1 cellular context compared by ENCODE assay signal in genomic region chr6:30882764-30883475, GRCh38.
TF ChIP-seq lines count a peak whose summit lies in the region.

No MANE protein-coding gene starts in this region.

TF ChIP-seq in K562, 482 proteins besides CTCF, POLR2A, EP300 and RAD21 (continued from another document):
- TF ChIP-seq NR0B1 (IDR thresholded peaks at IDR 0.05; ENCODE audit: partially characterized antibody): no peak
- TF ChIP-seq SP1 (CRISPR knock-in tag; IDR thresholded peaks at IDR 0.05): no peak
